8 cellular contexts compared by ENCODE assay signal in genomic region chr13:33286143-33286542, GRCh38. TPM values are rescaled to one million over a fixed set of nuclear protein-coding genes. Genes with fewer than 3 reads are reported as not detected.
DNase-seq lines count a peak whose midpoint lies in the region; ATAC-seq and TF ChIP-seq lines count a peak whose summit lies in the region.

No MANE protein-coding gene starts in this region.

- H3K9me3 ChIP-seq in cardiac muscle cell (ENCODE audit: low read depth) = no peaks in the 10 kb centered on the region
- H3K9me3 ChIP-seq in mesenchymal stem cell (ENCODE audit: control insufficient read depth, low read length) = no peaks in the 10 kb centered on the region

- no peak overlapping the region for H2AFZ ChIP-seq in mesenchymal stem cell (ENCODE audit: low read depth, low read length)

- TF ChIP-seq CTCF in cardiac muscle cell (IDR thresholded peaks at IDR 0.05; ENCODE audit: low read depth, low read length) (no peak), cardiac fibroblast (IDR thresholded peaks at IDR 0.05; ENCODE audit: low read depth, low read length) (no peak)

- peaks cover 12% of the 10 kb centered on the region for H3K79me1 ChIP-seq in mesenchymal stem cell (replicated peaks; ENCODE audit: low read length, poor library complexity, severe bottlenecking)

- 60% methylated on average over 5 of the region's 5 CpGs for WGBS in mesenchymal stem cell
- 6% methylated on average over 5 of the region's 5 CpGs for WGBS in urinary bladder

- H2BK12ac ChIP-seq in mesenchymal stem cell (ENCODE audit: low read length in 2 of 2) = no peak overlapping the region

- intact Hi-C loops in left cardiac atrium (cut with DNase I) (loop anchor here (5.0 to 10.0 kb wide), 2 partner anchors 61 to 256 kb away; no protein-coding TSS in a partner anchor), posterior cingulate gyrus (cut with DNase I) (loop anchor here (10.0 kb wide), 1 partner anchor 69 kb away; no protein-coding TSS in a partner anchor)

- H3K18ac ChIP-seq in mesenchymal stem cell (ENCODE audit: low read depth in 1 of 2, low read length in 2 of 2) = peak overlapping the region in 1 of 2 experiments; percentile 52

- no peak overlapping the region for H2BK120ac ChIP-seq in mesenchymal stem cell (ENCODE audit: low read depth, low read length)

- DNase-seq in cardiac muscle cell (ENCODE audit: low read depth in 1 of 2, low spot score in 1 of 2) (peak; percentile 47 to 48), left cardiac atrium (no peak), cardiac fibroblast (ENCODE audit: low read depth in 2 of 2) (peak in 1 of 2 donors; percentile 49), mesenchymal stem cell (no peak), posterior cingulate gyrus (no peak), anterior cingulate cortex (lab: John Stamatoyannopoulos, UW) (no peak)

- H3K14ac ChIP-seq in mesenchymal stem cell (ENCODE audit: low read length in 2 of 2) = no peak overlapping the region

- peak overlapping the region; percentile 44 for H3K4me2 ChIP-seq in mesenchymal stem cell (ENCODE audit: low read length, poor library complexity, severe bottlenecking)

- no peaks in the 10 kb centered on the region for H3K27me3 ChIP-seq in cardiac muscle cell
- H3K27me3 ChIP-seq in mesenchymal stem cell (ENCODE audit: control insufficient read depth in 1 of 2, insufficient read depth in 1 of 2, low read length in 2 of 2) = no peaks in the 10 kb centered on the region

- H3K4me1 ChIP-seq in cardiac muscle cell (ENCODE audit: low read depth) (peaks cover 17% of the 10 kb centered on the region), mesenchymal stem cell (ENCODE audit: control insufficient read depth, insufficient read depth, low read depth, low read length) (no peaks in the 10 kb centered on the region), urinary bladder (ENCODE audit: insufficient read depth) (no peaks in the 10 kb centered on the region)

- no peak overlapping the region for H3K23ac ChIP-seq in mesenchymal stem cell (ENCODE audit: low read length in 2 of 2)

- H4K8ac ChIP-seq in mesenchymal stem cell (ENCODE audit: low read length) = no peak overlapping the region

- H3K9ac ChIP-seq in mesenchymal stem cell (ENCODE audit: low read length) = peak overlapping the region; percentile 99

- H4K91ac ChIP-seq in mesenchymal stem cell (ENCODE audit: low read length) = no peak overlapping the region

- H3K36me3 ChIP-seq in cardiac muscle cell = no peaks in the 10 kb centered on the region
- no peaks in the 10 kb centered on the region for H3K36me3 ChIP-seq in mesenchymal stem cell (ENCODE audit: control insufficient read depth in 1 of 2, insufficient read depth in 2 of 2, low read depth in 1 of 2, low read length in 2 of 2)
- H3K36me3 ChIP-seq in urinary bladder (ENCODE audit: insufficient read depth) = no peaks in the 10 kb centered on the region

- H2BK15ac ChIP-seq in mesenchymal stem cell (ENCODE audit: low read depth, poor library complexity, severe bottlenecking) = no peak overlapping the region

- H3K27ac ChIP-seq in cardiac muscle cell = peak overlapping the region; percentile 88
- H3K27ac ChIP-seq in mesenchymal stem cell (ENCODE audit: low read length, poor library complexity, severe bottlenecking) = peak overlapping the region; percentile 88
- H3K27ac ChIP-seq in urinary bladder (ENCODE audit: low read depth) = peak overlapping the region; percentile 78

- no peak overlapping the region for H2AK5ac ChIP-seq in mesenchymal stem cell (ENCODE audit: low read length, severe bottlenecking)

- no peak overlapping the region for H3K4ac ChIP-seq in mesenchymal stem cell (ENCODE audit: low read depth in 1 of 2, low read length in 2 of 2)

- H3K4me3 ChIP-seq in cardiac muscle cell (peak overlapping the region; percentile 49), cardiac fibroblast (replicated peaks in 1 of 2; ENCODE audit: low read depth in 2 of 2, low read length in 2 of 2) (peak overlapping the region; percentile 43 to 68), mesenchymal stem cell (ENCODE audit: insufficient read depth in 1 of 2, low read depth in 1 of 2, low read length in 2 of 2) (peak overlapping the region in 1 of 2 experiments; percentile 98), urinary bladder (ENCODE audit: low read depth, low read length) (peak overlapping the region; percentile 45)

- no peak for ATAC-seq in left cardiac atrium
- ATAC-seq in GM21360 (IDR thresholded peaks at IDR 0.05; ENCODE audit: unreplicated experiment) = no peak

- no peak overlapping the region for H2BK5ac ChIP-seq in mesenchymal stem cell (ENCODE audit: low read depth, low read length, poor library complexity, severe bottlenecking)

RNA-seq across cellular contexts. Expression of gene STARD13, which starts 0.6 kb away (rescaled TPM):
- total RNA-seq in cardiac muscle cell (23.5 and 23.8 TPM in 2 replicates), left cardiac atrium (10 to 100 TPM; 26.8 to 33.3 TPM), urinary bladder (67.8 TPM)
- polyA plus RNA-seq in cardiac muscle cell (15.7 and 16.5 TPM in 2 replicates), urinary bladder (26.7 TPM)
- polyA plus RNA-seq in mesenchymal stem cell (2013, experiment 1 of 2) = 16.1 TPM
- 14.5 TPM for polyA plus RNA-seq in mesenchymal stem cell (2013, experiment 2 of 2)

Comparison
In these comparisons a context has a peak if more than half of its experiments do, and no peak if none do; other contexts are left out.
1. DNase-seq: peak in cardiac muscle cell (2 of 2); none in left cardiac atrium (single experiment), mesenchymal stem cell (single experiment), posterior cingulate gyrus (0 of 10) and anterior cingulate cortex (0 of 58).
2. Peak in every context shown above with its lines, with median percentiles within 50 percentile points of each other: H3K27ac ChIP-seq.